In the genomic region with DNA sequence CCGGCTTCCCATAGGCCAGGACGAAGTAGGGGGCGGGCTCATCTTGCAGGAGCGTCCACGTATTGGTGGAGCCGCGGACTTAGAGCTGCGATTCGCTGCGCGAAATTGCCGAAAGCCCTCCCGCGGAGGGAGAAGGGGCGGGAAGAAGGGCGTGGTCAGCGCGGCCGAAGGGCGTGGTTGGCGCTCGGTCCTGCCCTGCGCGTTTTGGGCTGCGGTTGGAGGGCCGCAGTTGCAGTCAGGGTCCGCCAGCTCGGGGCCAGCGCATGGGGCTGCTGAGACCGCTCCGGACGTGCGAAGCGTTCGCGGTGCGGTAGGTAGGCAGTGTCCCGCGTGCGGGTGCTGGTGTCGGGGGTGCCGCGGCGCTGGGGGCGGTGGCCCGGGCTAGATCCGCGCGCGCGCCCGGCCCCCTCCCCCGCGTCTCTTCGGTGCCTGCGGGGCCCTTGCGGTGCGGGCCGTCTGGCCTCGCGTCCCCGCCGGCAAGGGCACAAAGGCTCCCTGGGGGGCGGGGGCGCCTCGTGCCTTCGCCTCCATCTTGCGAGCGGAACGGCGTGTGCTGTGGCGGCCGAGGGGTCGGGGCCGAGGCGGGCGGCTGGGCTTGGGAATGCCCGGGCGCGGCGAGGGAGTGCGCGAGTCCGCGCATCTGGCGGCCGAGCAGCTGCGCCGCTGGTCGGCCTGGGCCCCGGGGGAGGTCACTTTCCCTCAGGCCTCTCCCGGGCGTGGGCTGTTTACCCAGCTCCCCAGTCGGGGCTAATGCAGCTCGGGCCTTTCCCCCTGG, we compare ENCODE assay signal across 8 cellular contexts. TPM values are rescaled to one million over a fixed set of nuclear protein-coding genes. Genes with fewer than 3 reads are reported as not detected.
A peak's percentile ranks its signal among the peaks of the same experiment; 100 is the strongest.
DNase-seq lines count a peak whose midpoint lies in the region; ATAC-seq lines count a peak whose summit lies in the region.

A gene with protein sequence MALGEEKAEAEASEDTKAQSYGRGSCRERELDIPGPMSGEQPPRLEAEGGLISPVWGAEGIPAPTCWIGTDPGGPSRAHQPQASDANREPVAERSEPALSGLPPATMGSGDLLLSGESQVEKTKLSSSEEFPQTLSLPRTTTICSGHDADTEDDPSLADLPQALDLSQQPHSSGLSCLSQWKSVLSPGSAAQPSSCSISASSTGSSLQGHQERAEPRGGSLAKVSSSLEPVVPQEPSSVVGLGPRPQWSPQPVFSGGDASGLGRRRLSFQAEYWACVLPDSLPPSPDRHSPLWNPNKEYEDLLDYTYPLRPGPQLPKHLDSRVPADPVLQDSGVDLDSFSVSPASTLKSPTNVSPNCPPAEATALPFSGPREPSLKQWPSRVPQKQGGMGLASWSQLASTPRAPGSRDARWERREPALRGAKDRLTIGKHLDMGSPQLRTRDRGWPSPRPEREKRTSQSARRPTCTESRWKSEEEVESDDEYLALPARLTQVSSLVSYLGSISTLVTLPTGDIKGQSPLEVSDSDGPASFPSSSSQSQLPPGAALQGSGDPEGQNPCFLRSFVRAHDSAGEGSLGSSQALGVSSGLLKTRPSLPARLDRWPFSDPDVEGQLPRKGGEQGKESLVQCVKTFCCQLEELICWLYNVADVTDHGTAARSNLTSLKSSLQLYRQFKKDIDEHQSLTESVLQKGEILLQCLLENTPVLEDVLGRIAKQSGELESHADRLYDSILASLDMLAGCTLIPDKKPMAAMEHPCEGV (plus strand): TSS at position 202 of the 775 bp plus-strand sequence. CDS start 13,029 bp downstream, outside the sequence.

- H2BK15ac ChIP-seq in mesenchymal stem cell (ENCODE audit: low read depth, poor library complexity, severe bottlenecking) = no peak within 1 kb of the TSS

- H3K4ac ChIP-seq in mesenchymal stem cell (ENCODE audit: low read depth in 1 of 2, low read length in 2 of 2) = peak within 1 kb of the TSS in 1 of 2 experiments; percentile 17

- peak; percentile 78 for ATAC-seq in GM21390 (IDR thresholded peaks at IDR 0.05; ENCODE audit: unreplicated experiment)

- WGBS in mesenchymal stem cell = 1% methylated on average over 84 of the region's 95 CpGs

- H4K91ac ChIP-seq in mesenchymal stem cell (ENCODE audit: low read length) = no peak within 1 kb of the TSS

- H3K27ac ChIP-seq in mesenchymal stem cell (ENCODE audit: low read length, poor library complexity, severe bottlenecking) = no peak within 1 kb of the TSS

- peak within 1 kb of the TSS; percentile 76 for H4K8ac ChIP-seq in mesenchymal stem cell (ENCODE audit: low read length)

- peak within 1 kb of the TSS; percentile 85 for H3K4me3 ChIP-seq in endocrine pancreas (ENCODE audit: control insufficient read depth, insufficient read depth, low read length)
- peak within 1 kb of the TSS; percentile 90 to 92 for H3K4me3 ChIP-seq in mesenchymal stem cell (ENCODE audit: insufficient read depth in 1 of 2, low read depth in 1 of 2, low read length in 2 of 2)

- peak within 1 kb of the TSS in 1 of 2 experiments; percentile 87 for H3K14ac ChIP-seq in mesenchymal stem cell (ENCODE audit: low read length in 2 of 2)

- H2AK5ac ChIP-seq in mesenchymal stem cell (ENCODE audit: low read length, severe bottlenecking) = no peak within 1 kb of the TSS

- DNase-seq in Caki2 (ENCODE audit: low read depth) (peak; percentile 97), HUDEP-2 (lab: John Stamatoyannopoulos, UW; ENCODE audit: unreplicated experiment in 76 of 76) (peak in 75 of 76 experiments; percentile 11 to 97 (median 92)), NOMO-1 treated with dmso at 0.1 percent for 144 hours (lab: John Stamatoyannopoulos, UW; ENCODE audit: unreplicated experiment) (peak; percentile 95), mesenchymal stem cell (peak; percentile 97)
- peak; percentile 90 for DNase-seq in activated CD8-positive, alpha-beta memory T cell treated with anti-CD3 and anti-CD28 coated beads, Interleukin-2, amount 50 U/mL, for 1 hour (ENCODE audit: extremely low read depth)
- peak; percentile 90 for DNase-seq in stimulated activated CD8-positive, alpha-beta memory T cell treated with anti-CD3 and anti-CD28 coated beads, Interleukin-12 subunit alpha, Interleukin-12 subunit beta, amount 100 ng/mL, for 24 hours (ENCODE audit: extremely low read depth)

- H3K23ac ChIP-seq in mesenchymal stem cell (ENCODE audit: low read length in 2 of 2) = peak within 1 kb of the TSS in 1 of 2 experiments; percentile 81

- H3K4me2 ChIP-seq in mesenchymal stem cell (ENCODE audit: low read length, poor library complexity, severe bottlenecking) = peak within 1 kb of the TSS; percentile 100

- H2BK12ac ChIP-seq in mesenchymal stem cell (ENCODE audit: low read length in 2 of 2) = peak within 1 kb of the TSS; percentile 31 to 44

- H3K18ac ChIP-seq in mesenchymal stem cell (ENCODE audit: low read depth in 1 of 2, low read length in 2 of 2) = peak within 1 kb of the TSS in 1 of 2 experiments; percentile 61

- in situ Hi-C loops in Caki2 (cut with HindIII; ENCODE audit: low pct_unique_long_range_greater_than_20kb, low sequenced_read_pairs) = no loop called here

- H3K9me3 ChIP-seq in endocrine pancreas (ENCODE audit: control insufficient read depth, low read length) (no peaks in the 10 kb centered on the region), mesenchymal stem cell (ENCODE audit: control insufficient read depth, low read length) (no peaks in the 10 kb centered on the region)

- H3K27me3 ChIP-seq in endocrine pancreas (ENCODE audit: control insufficient read depth, insufficient read depth, low read length) (no peaks in the 10 kb centered on the region), mesenchymal stem cell (ENCODE audit: control insufficient read depth in 1 of 2, insufficient read depth in 1 of 2, low read length in 2 of 2) (peaks cover 0 to 7% of the 10 kb centered on the region in 2 experiments)

- H3K36me3 ChIP-seq in endocrine pancreas (ENCODE audit: control insufficient read depth, insufficient read depth, low read length) = no peaks in the 10 kb centered on the region
- peaks cover 0 to 5% of the 10 kb centered on the region in 2 experiments for H3K36me3 ChIP-seq in mesenchymal stem cell (ENCODE audit: control insufficient read depth in 1 of 2, insufficient read depth in 2 of 2, low read depth in 1 of 2, low read length in 2 of 2)

- peak within 1 kb of the TSS; percentile 84 for H3K9ac ChIP-seq in endocrine pancreas (ENCODE audit: control insufficient read depth, insufficient read depth, low read length)
- H3K9ac ChIP-seq in mesenchymal stem cell (ENCODE audit: low read length) = peak within 1 kb of the TSS; percentile 94

- peaks cover 8% of the 10 kb centered on the region for H3K79me1 ChIP-seq in mesenchymal stem cell (replicated peaks; ENCODE audit: low read length, poor library complexity, severe bottlenecking)

- H3K4me1 ChIP-seq in endocrine pancreas (ENCODE audit: control insufficient read depth, insufficient read depth, low read length) (peaks cover 10% of the 10 kb centered on the region), mesenchymal stem cell (ENCODE audit: control insufficient read depth, insufficient read depth, low read depth, low read length) (peaks cover 6% of the 10 kb centered on the region)

- peak within 1 kb of the TSS; percentile 52 for H2BK120ac ChIP-seq in mesenchymal stem cell (ENCODE audit: low read depth, low read length)

- H2AFZ ChIP-seq in mesenchymal stem cell (ENCODE audit: low read depth, low read length) = peak within 1 kb of the TSS; percentile 100

- no peak within 1 kb of the TSS for H2BK5ac ChIP-seq in mesenchymal stem cell (ENCODE audit: low read depth, low read length, poor library complexity, severe bottlenecking)

RNA-seq across cellular contexts. Expression of the gene that starts here (rescaled TPM):
- total RNA-seq in Caki2 (2014; rRNA removed; shearing (Covaris generic); ENCODE audit: low replicate concordance) = 9.2 and 9.6 TPM in 2 replicates
- 2.9 TPM for polyA plus RNA-seq in mesenchymal stem cell (2013, experiment 1 of 2)
- 3.2 TPM for polyA plus RNA-seq in mesenchymal stem cell (2013, experiment 2 of 2)
